Comparison of ENCODE assay signal across 22 cellular contexts in genomic region chr2:9602412-9602811, GRCh38. TPM values are rescaled to one million over a fixed set of nuclear protein-coding genes. Genes with fewer than 3 reads are reported as not detected.
DNase-seq lines count a peak whose midpoint lies in the region; ATAC-seq, FAIRE-seq and TF ChIP-seq lines count a peak whose summit lies in the region.
"Had no signal": no experiment of that assay in that cellular context is flagged by ENCODE, and none has a peak within 500 bp of the region (broad histone marks: within the 10 kb centered on the region; RNA-seq: fewer than 3 reads in every experiment).

No MANE protein-coding gene starts in this region.

- H2BK12ac ChIP-seq in trophoblast cell (ENCODE audit: low read length), result no peak overlapping the region

- DNase-seq in activated CD4-positive, alpha-beta memory T cell treated with anti-CD3 and anti-CD28 coated beads for 36 hours, result no peak
- DNase-seq in activated CD4-positive, alpha-beta memory T cell treated with anti-CD3 and anti-CD28 coated beads, Interleukin-2, amount 10 ng/mL, durations not matched to agents 7 days and 5 days, result no peak
- no peak for DNase-seq in HepG2 (ENCODE audit: low spot score)
- no peak for DNase-seq in right lobe of liver
- no peak for DNase-seq in trophoblast cell
- no peak for DNase-seq in activated CD4-positive, alpha-beta T cell treated with anti-CD3 and anti-CD28 coated beads for 36 hours
- DNase-seq: ACHN; BE2C; Caco-2; Calu3; CD4-positive, alpha-beta T cell; CD8-positive, alpha-beta T cell; DMS79 treated with DMSO at 0.1 percent for 48 hours; GF-D8 had no signal

- POLR2A ChIA-PET in activated CD4-positive, alpha-beta memory T cell treated with anti-CD3 and anti-CD28 coated beads for 36 hours (lab: Charles Lee), result interaction anchor here (1.3 kb wide), 1 partner anchor 47 kb away, joined by 3 read pairs; the partner anchor contains the start of gene ADAM17
- POLR2A ChIA-PET in activated CD4-positive, alpha-beta memory T cell treated with anti-CD3 and anti-CD28 coated beads, Interleukin-2, amount 10 ng/mL, durations not matched to agents 7 days and 5 days (lab: Charles Lee), result interaction anchor here (0.6 to 1.7 kb wide), 4 partner anchors 17 to 178 kb away, joined by 3 to 5 read pairs (median 4); no protein-coding TSS in a partner anchor
- POLR2A ChIA-PET in HepG2 (lab: Yijun Ruan, JAX), result interaction anchor here (1.4 to 1.8 kb wide), 2 partner anchors 27 to 29 kb away, joined by 3 to 5 read pairs; partner anchors contain the start of gene YWHAQ
- POLR2A ChIA-PET in activated CD4-positive, alpha-beta T cell treated with anti-CD3 and anti-CD28 coated beads for 36 hours (lab: Charles Lee), result no interaction called here

- no peak overlapping the region for H4K12ac ChIP-seq in trophoblast cell (ENCODE audit: low read depth, low read length)

- WGBS in HepG2 (ENCODE audit: low lambda C conversion rate), result 85% methylated on average over 3 of the region's 3 CpGs
- WGBS in right lobe of liver (ENCODE audit: insufficient coverage, low coverage, low lambda C conversion rate, missing lambda C conversion rate), result 96% methylated on average over 3 of the region's 3 CpGs
- WGBS in trophoblast cell (ENCODE audit: extremely low coverage, insufficient coverage, insufficient read length), result no CpG with 5 or more reads among the region's 3 CpGs

- peaks cover 22% of the 10 kb centered on the region for H3K9me3 Mint-ChIP-seq in activated CD4-positive, alpha-beta memory T cell treated with anti-CD3 and anti-CD28 coated beads for 36 hours
- H3K9me3 Mint-ChIP-seq in activated CD4-positive, alpha-beta memory T cell treated with anti-CD3 and anti-CD28 coated beads, Interleukin-2, amount 10 ng/mL, durations not matched to agents 7 days and 5 days, result peaks cover 14% of the 10 kb centered on the region
- H3K9me3 Mint-ChIP-seq in activated CD4-positive, alpha-beta T cell treated with anti-CD3 and anti-CD28 coated beads for 36 hours (ENCODE audit: low read depth), result peaks cover 23% of the 10 kb centered on the region

- TF ChIP-seq EP300 in HepG2 (IDR thresholded peaks at IDR 0.05; ENCODE audit: low read depth in 2 of 2, low read length in 2 of 2) (no peak), HepG2 (CRISPR knock-in tag; IDR thresholded peaks at IDR 0.05; ENCODE audit: borderline replicate concordance) (no peak)

- peaks cover 58% of the 10 kb centered on the region for H3K4me1 Mint-ChIP-seq in activated CD4-positive, alpha-beta memory T cell treated with anti-CD3 and anti-CD28 coated beads for 36 hours (ENCODE audit: low read depth)
- peaks cover 31% of the 10 kb centered on the region for H3K4me1 Mint-ChIP-seq in activated CD4-positive, alpha-beta memory T cell treated with anti-CD3 and anti-CD28 coated beads, Interleukin-2, amount 10 ng/mL, durations not matched to agents 7 days and 5 days
- H3K4me1 Mint-ChIP-seq in activated CD4-positive, alpha-beta T cell treated with anti-CD3 and anti-CD28 coated beads for 36 hours, result peaks cover 60% of the 10 kb centered on the region

- peak overlapping the region; percentile 33 for H3K27ac Mint-ChIP-seq in activated CD4-positive, alpha-beta memory T cell treated with anti-CD3 and anti-CD28 coated beads for 36 hours
- no peak overlapping the region for H3K27ac Mint-ChIP-seq in activated CD4-positive, alpha-beta memory T cell treated with anti-CD3 and anti-CD28 coated beads, Interleukin-2, amount 10 ng/mL, durations not matched to agents 7 days and 5 days
- no peak overlapping the region for H3K27ac Mint-ChIP-seq in activated CD4-positive, alpha-beta T cell treated with anti-CD3 and anti-CD28 coated beads for 36 hours
- H3K27ac Mint-ChIP-seq: CD4-positive, alpha-beta T cell; CD8-positive, alpha-beta T cell had no signal

- TF ChIP-seq POLR2A in HepG2 (IDR thresholded peaks at IDR 0.05; ENCODE audit: insufficient read depth in 1 of 2, low read depth in 2 of 2, low read length in 2 of 2) (no peak), right lobe of liver (IDR thresholded peaks at IDR 0.05) (no peak)

- H3K9ac ChIP-seq in HepG2 (ENCODE audit: insufficient read depth, low read depth, low read length), result no peak overlapping the region
- no peak overlapping the region for H3K9ac ChIP-seq in trophoblast cell (ENCODE audit: low read length)
- H3K9ac ChIP-seq: BLaER1 treated with 17β-estradiol and CSF1 and Interleukin-3, amounts not matched to agents 10 nM and 100 nM had no signal

- CTCF ChIA-PET in activated CD4-positive, alpha-beta memory T cell treated with anti-CD3 and anti-CD28 coated beads for 36 hours (lab: Charles Lee), result interaction anchor here (0.6 to 0.7 kb wide), 2 partner anchors 60 to 81 kb away, joined by 3 read pairs; no protein-coding TSS in a partner anchor
- CTCF ChIA-PET in activated CD4-positive, alpha-beta memory T cell treated with anti-CD3 and anti-CD28 coated beads, Interleukin-2, amount 10 ng/mL, durations not matched to agents 7 days and 5 days (lab: Charles Lee), result interaction anchor here (0.7 to 1.6 kb wide), 3 partner anchors 17 to 198 kb away, joined by 3 to 4 read pairs (median 3); no protein-coding TSS in a partner anchor
- CTCF ChIA-PET in HepG2 (lab: Yijun Ruan, JAX; ENCODE audit: low intra/inter-chr PET ratio, low total read pairs), result no interaction called here
- CTCF ChIA-PET in activated CD4-positive, alpha-beta T cell treated with anti-CD3 and anti-CD28 coated beads for 36 hours (lab: Charles Lee), result interaction anchor here (0.7 to 0.9 kb wide), 2 partner anchors 15 to 48 kb away, joined by 3 to 5 read pairs; no protein-coding TSS in a partner anchor

- H3K27me3 Mint-ChIP-seq in activated CD4-positive, alpha-beta memory T cell treated with anti-CD3 and anti-CD28 coated beads for 36 hours, result no peaks in the 10 kb centered on the region
- no peaks in the 10 kb centered on the region for H3K27me3 Mint-ChIP-seq in activated CD4-positive, alpha-beta memory T cell treated with anti-CD3 and anti-CD28 coated beads, Interleukin-2, amount 10 ng/mL, durations not matched to agents 7 days and 5 days
- H3K27me3 Mint-ChIP-seq in activated CD4-positive, alpha-beta T cell treated with anti-CD3 and anti-CD28 coated beads for 36 hours, result no peaks in the 10 kb centered on the region
- H3K27me3 Mint-ChIP-seq: CD4-positive, alpha-beta T cell had no signal

- H2AFZ ChIP-seq in HepG2 (ENCODE audit: low read length) (no peak overlapping the region), trophoblast cell (ENCODE audit: insufficient read depth, low read length, poor library complexity) (no peak overlapping the region)

- H2AK5ac ChIP-seq in trophoblast cell (ENCODE audit: low read length), result no peak overlapping the region

- H3K4me2 ChIP-seq in HepG2 (ENCODE audit: low read depth, low read length) (no peak overlapping the region; the same call in 1 of the 2 replicates), trophoblast cell (ENCODE audit: low read length) (no peak overlapping the region)
- H3K4me2 ChIP-seq: A549; BLaER1 treated with 17β-estradiol and CSF1 and Interleukin-3, amounts not matched to agents 10 nM and 100 nM had no signal

- no TSS peak for BruUV-seq in HepG2 (replicated peaks; lab: Mats Ljungman, UMichigan)

- H4K8ac ChIP-seq in trophoblast cell (ENCODE audit: low read depth, low read length), result no peak overlapping the region

- no peak for FAIRE-seq in HepG2 (lab: Jason Lieb, UNC)
- FAIRE-seq: A549, D721Med, G401.6, GM12891, GM19239 had no signal

- peak; percentile 58 for ATAC-seq in HepG2
- ATAC-seq in right lobe of liver, result no peak
- no peak for ATAC-seq in activated CD4-positive, alpha-beta T cell treated with anti-CD3 and anti-CD28 coated beads for 36 hours
- ATAC-seq: A549; CD8-positive, alpha-beta T cell had no signal

- no peak overlapping the region for H3K23ac ChIP-seq in trophoblast cell (ENCODE audit: low read length)

- in situ Hi-C loops in HepG2 (cut with HindIII; ENCODE audit: extremely low pct_ligation_motif_present, low pct_unique_long_range_greater_than_20kb), result no loop called here

- no peak overlapping the region for H4K91ac ChIP-seq in trophoblast cell (ENCODE audit: low read depth, low read length)

- no peak for TF ChIP-seq RAD21 in HepG2 (CRISPR knock-in tag; IDR thresholded peaks at IDR 0.05)

- intact Hi-C loops in activated CD4-positive, alpha-beta memory T cell treated with anti-CD3 and anti-CD28 coated beads for 36 hours (cut with micrococcal nuclease), result no loop called here
- intact Hi-C loops in HepG2 (cut with micrococcal nuclease; ENCODE audit: unreplicated experiment) (no loop called here), right lobe of liver (cut with DNase I) (no loop called here)
- intact Hi-C loops in activated CD4-positive, alpha-beta T cell treated with anti-CD3 and anti-CD28 coated beads for 36 hours (cut with DNase I, micrococcal nuclease), result no loop called here

- H3K79me1 ChIP-seq in trophoblast cell (ENCODE audit: low read length), result no peaks in the 10 kb centered on the region

- H3K4me1 ChIP-seq in HepG2 (ENCODE audit: insufficient read depth, low read length), result peaks cover 36% of the 10 kb centered on the region
- H3K4me1 ChIP-seq in right lobe of liver, result no peaks in the 10 kb centered on the region
- no peaks in the 10 kb centered on the region for H3K4me1 ChIP-seq in trophoblast cell (ENCODE audit: control insufficient read depth in 1 of 2, insufficient read depth in 2 of 2, low read length in 2 of 2)
- H3K4me1 ChIP-seq: BE2C, Caco-2 had no signal

- peak overlapping the region; percentile 81 for H3K4ac ChIP-seq in trophoblast cell (ENCODE audit: low read depth, low read length)

- H3K4me3 ChIP-seq in HepG2 (replicated peaks in 1 of 3; ENCODE audit: insufficient read depth in 1 of 3, low read depth in 2 of 3, low read length in 3 of 3) (no peak overlapping the region), right lobe of liver (no peak overlapping the region), trophoblast cell (ENCODE audit: low read depth, low read length) (no peak overlapping the region)
- H3K4me3 ChIP-seq: A549 had no signal

- H3K36me3 ChIP-seq in HepG2 (replicated peaks in 1 of 2; ENCODE audit: control insufficient read depth in 1 of 2, insufficient read depth in 2 of 2, low read length in 2 of 2) (peaks cover 13 to 28% of the 10 kb centered on the region in 2 experiments), right lobe of liver (peaks cover 0 to 8% (median under 1%) of the 10 kb centered on the region in 4 donors), trophoblast cell (ENCODE audit: control insufficient read depth in 1 of 2, insufficient read depth in 2 of 2, low read length in 2 of 2) (peaks cover 12% of the 10 kb centered on the region in 2 experiments)

- H3K79me2 ChIP-seq in HepG2 (ENCODE audit: insufficient read depth, low read length) (peaks cover 91% of the 10 kb centered on the region), trophoblast cell (ENCODE audit: control insufficient read depth, insufficient read depth, low read length, poor library complexity) (peaks cover 16% of the 10 kb centered on the region)

- H3K9me3 ChIP-seq in HepG2 (ENCODE audit: low read length), result peaks cover 14% of the 10 kb centered on the region; the same call in 1 of the 2 replicates
- peaks cover 0 to 12% (median 3%) of the 10 kb centered on the region in 4 donors for H3K9me3 ChIP-seq in right lobe of liver
- no peaks in the 10 kb centered on the region for H3K9me3 ChIP-seq in trophoblast cell (ENCODE audit: insufficient read depth, low read depth, low read length)
- H3K9me3 ChIP-seq: Caco-2 had no signal

- peaks cover 56% of the 10 kb centered on the region for H3K36me3 Mint-ChIP-seq in activated CD4-positive, alpha-beta memory T cell treated with anti-CD3 and anti-CD28 coated beads for 36 hours
- peaks cover 79% of the 10 kb centered on the region for H3K36me3 Mint-ChIP-seq in activated CD4-positive, alpha-beta memory T cell treated with anti-CD3 and anti-CD28 coated beads, Interleukin-2, amount 10 ng/mL, durations not matched to agents 7 days and 5 days (ENCODE audit: low read depth)
- H3K36me3 Mint-ChIP-seq in activated CD4-positive, alpha-beta T cell treated with anti-CD3 and anti-CD28 coated beads for 36 hours (ENCODE audit: low read depth), result peaks cover 72% of the 10 kb centered on the region

- no peak overlapping the region for H2BK120ac ChIP-seq in trophoblast cell (ENCODE audit: insufficient read depth, low read length, poor library complexity)

- TF ChIP-seq CTCF in HepG2 (CRISPR knock-in tag; IDR thresholded peaks at IDR 0.05), result no peak
- no peak for TF ChIP-seq CTCF in right lobe of liver (IDR thresholded peaks at IDR 0.05)

- no peak overlapping the region for H3K14ac ChIP-seq in trophoblast cell (ENCODE audit: low read length)

- H3K27ac ChIP-seq in HepG2 (ENCODE audit: extremely low read length, insufficient read depth, low read length) (no peak overlapping the region), right lobe of liver (no peak overlapping the region), trophoblast cell (ENCODE audit: low read depth, low read length) (no peak overlapping the region)
- H3K27ac ChIP-seq: 22Rv1; A549; BLaER1 treated with 17β-estradiol and CSF1 and Interleukin-3, amounts not matched to agents 10 nM and 100 nM; C4-2B had no signal

- no peak overlapping the region for H3K18ac ChIP-seq in trophoblast cell (ENCODE audit: low read length)

- H3K4me3 Mint-ChIP-seq in activated CD4-positive, alpha-beta memory T cell treated with anti-CD3 and anti-CD28 coated beads for 36 hours, result no peak overlapping the region
- no peak overlapping the region for H3K4me3 Mint-ChIP-seq in activated CD4-positive, alpha-beta memory T cell treated with anti-CD3 and anti-CD28 coated beads, Interleukin-2, amount 10 ng/mL, durations not matched to agents 7 days and 5 days
- H3K4me3 Mint-ChIP-seq in activated CD4-positive, alpha-beta T cell treated with anti-CD3 and anti-CD28 coated beads for 36 hours, result no peak overlapping the region
- H3K4me3 Mint-ChIP-seq: CD4-positive, alpha-beta T cell; CD8-positive, alpha-beta T cell had no signal

- H4K20me1 ChIP-seq in HepG2 (ENCODE audit: insufficient read depth, low read length), result peaks cover 22% of the 10 kb centered on the region

- no peak overlapping the region for H2BK5ac ChIP-seq in trophoblast cell (ENCODE audit: low read depth, low read length, poor library complexity)

- no peaks in the 10 kb centered on the region for H3K27me3 ChIP-seq in HepG2 (ENCODE audit: control insufficient read depth in 1 of 2, insufficient read depth in 2 of 2, low read length in 2 of 2)
- H3K27me3 ChIP-seq in right lobe of liver, result no peaks in the 10 kb centered on the region
- H3K27me3 ChIP-seq in trophoblast cell (ENCODE audit: insufficient read depth, low read length), result no peaks in the 10 kb centered on the region
- H3K27me3 ChIP-seq: BE2C; BLaER1 treated with 17β-estradiol and CSF1 and Interleukin-3, amounts not matched to agents 10 nM and 100 nM had no signal

RNA-seq across cellular contexts. Expression of gene YWHAQ, which starts 28.4 kb away (rescaled TPM):
- total RNA-seq in activated CD4-positive, alpha-beta memory T cell treated with anti-CD3 and anti-CD28 coated beads for 36 hours, result 100 to 1,000 TPM; 495 to 541 TPM
- total RNA-seq in activated CD4-positive, alpha-beta memory T cell treated with anti-CD3 and anti-CD28 coated beads, Interleukin-2, amount 10 ng/mL, durations not matched to agents 7 days and 5 days, result 100 to 1,000 TPM; 335 to 351 TPM
- 304 and 420 TPM in 2 replicates for total RNA-seq in HepG2 (2016; rRNA removed; fragmentation: Illumina TruSeq; extraction: Trizol)
- 64.2 and 66.4 TPM in 2 replicates for total RNA-seq in HepG2 (2016; cell fraction: cytosol; rRNA removed; fragmentation: Illumina TruSeq; extraction: Trizol; ENCODE audit: low read depth)
- 302 and 406 TPM in 2 replicates for total RNA-seq in HepG2 (2016; cell fraction: insoluble cytoplasmic fraction; rRNA removed; fragmentation: Illumina TruSeq; extraction: Trizol)
- total RNA-seq in HepG2 (2016; cell fraction: membrane; rRNA removed; fragmentation: Illumina TruSeq; extraction: Trizol), result 208 and 219 TPM in 2 replicates
- total RNA-seq in HepG2 (2016; cell fraction: nucleus; rRNA removed; fragmentation: Illumina TruSeq; extraction: Trizol), result 152 and 166 TPM in 2 replicates
- polyA plus RNA-seq in HepG2 (2011; rRNA removed), result 117 and 160 TPM in 2 replicates
- polyA plus RNA-seq in HepG2 (2011; cell fraction: cytosol; rRNA removed), result 91.4 and 117 TPM in 2 replicates
- 36.4 and 39.0 TPM in 2 replicates for polyA plus RNA-seq in HepG2 (2011; cell fraction: nucleus; rRNA removed)
- 175 and 244 TPM in 2 replicates for polyA plus RNA-seq in HepG2 (2012)
- polyA plus RNA-seq in HepG2 (2016; cell fraction: cytosol; fragmentation: Illumina TruSeq; extraction: Trizol; ENCODE audit: low read depth), result 94.8 and 102 TPM in 2 replicates
- polyA plus RNA-seq in HepG2 (2016; cell fraction: insoluble cytoplasmic fraction; fragmentation: Illumina TruSeq; extraction: Trizol; ENCODE audit: low read depth), result 521 and 530 TPM in 2 replicates
- polyA plus RNA-seq in HepG2 (2016; cell fraction: membrane; fragmentation: Illumina TruSeq; extraction: Trizol; ENCODE audit: low read depth), result 200 and 214 TPM in 2 replicates
- polyA plus RNA-seq in HepG2 (2016; cell fraction: nucleus; fragmentation: Illumina TruSeq; extraction: Trizol; ENCODE audit: insufficient read depth, low read depth), result 187 and 192 TPM in 2 replicates
- 120 and 167 TPM in 2 replicates for polyA minus RNA-seq in HepG2 (2011; rRNA and poly(A)+ RNA removed; ENCODE audit: low replicate concordance)
- polyA minus RNA-seq in HepG2 (2011; cell fraction: cytosol; rRNA and poly(A)+ RNA removed), result 164 and 178 TPM in 2 replicates
- polyA minus RNA-seq in HepG2 (2011; cell fraction: nucleus; rRNA and poly(A)+ RNA removed), result 73.9 and 82.2 TPM in 2 replicates
- total RNA-seq in right lobe of liver, result 100 to 1,000 TPM in 1 of 6 experiments, 10 to 100 TPM in 5; 70.4 to 105 (median 84.2) TPM
- polyA plus RNA-seq in trophoblast cell (2013), result 327 and 332 TPM in 2 replicates
- 100 to 1,000 TPM; 370 to 508 TPM for total RNA-seq in activated CD4-positive, alpha-beta T cell treated with anti-CD3 and anti-CD28 coated beads for 36 hours

RNA-seq across cellular contexts. Expression of gene ADAM17, which starts 46.8 kb away (rescaled TPM):
- 10 to 100 TPM; 24.0 to 24.7 TPM for total RNA-seq in activated CD4-positive, alpha-beta memory T cell treated with anti-CD3 and anti-CD28 coated beads for 36 hours
- 10 to 100 TPM; 28.9 to 31.0 TPM for total RNA-seq in activated CD4-positive, alpha-beta memory T cell treated with anti-CD3 and anti-CD28 coated beads, Interleukin-2, amount 10 ng/mL, durations not matched to agents 7 days and 5 days
- 18.5 and 33.4 TPM in 2 replicates for total RNA-seq in HepG2 (2016; rRNA removed; fragmentation: Illumina TruSeq; extraction: Trizol)
- total RNA-seq in HepG2 (2016; cell fraction: cytosol; rRNA removed; fragmentation: Illumina TruSeq; extraction: Trizol; ENCODE audit: low read depth), result 10.8 TPM in 2 replicates
- total RNA-seq in HepG2 (2016; cell fraction: insoluble cytoplasmic fraction; rRNA removed; fragmentation: Illumina TruSeq; extraction: Trizol), result 17.9 and 33.4 TPM in 2 replicates
- 9.7 and 11.1 TPM in 2 replicates for total RNA-seq in HepG2 (2016; cell fraction: membrane; rRNA removed; fragmentation: Illumina TruSeq; extraction: Trizol)
- total RNA-seq in HepG2 (2016; cell fraction: nucleus; rRNA removed; fragmentation: Illumina TruSeq; extraction: Trizol), result 38.0 and 48.8 TPM in 2 replicates
- 6.5 and 8.3 TPM in 2 replicates for polyA plus RNA-seq in HepG2 (2011; rRNA removed)
- polyA plus RNA-seq in HepG2 (2011; cell fraction: cytosol; rRNA removed), result 5.1 and 5.6 TPM in 2 replicates
- 8.8 and 9.4 TPM in 2 replicates for polyA plus RNA-seq in HepG2 (2011; cell fraction: nucleus; rRNA removed)
- polyA plus RNA-seq in HepG2 (2012), result 17.9 and 24.2 TPM in 2 replicates
- 0.97 and 1.1 TPM in 2 replicates for polyA plus RNA-seq in HepG2 (2016; cell fraction: cytosol; fragmentation: Illumina TruSeq; extraction: Trizol; ENCODE audit: low read depth)
- polyA plus RNA-seq in HepG2 (2016; cell fraction: insoluble cytoplasmic fraction; fragmentation: Illumina TruSeq; extraction: Trizol; ENCODE audit: low read depth), result 9.7 and 10.5 TPM in 2 replicates
- polyA plus RNA-seq in HepG2 (2016; cell fraction: membrane; fragmentation: Illumina TruSeq; extraction: Trizol; ENCODE audit: low read depth), result 2.6 and 3.0 TPM in 2 replicates
- 34.9 and 37.9 TPM in 2 replicates for polyA plus RNA-seq in HepG2 (2016; cell fraction: nucleus; fragmentation: Illumina TruSeq; extraction: Trizol; ENCODE audit: insufficient read depth, low read depth)
- polyA minus RNA-seq in HepG2 (2011; rRNA and poly(A)+ RNA removed; ENCODE audit: low replicate concordance), result 12.1 and 17.0 TPM in 2 replicates
- 6.2 and 8.7 TPM in 2 replicates for polyA minus RNA-seq in HepG2 (2011; cell fraction: cytosol; rRNA and poly(A)+ RNA removed)
- polyA minus RNA-seq in HepG2 (2011; cell fraction: nucleus; rRNA and poly(A)+ RNA removed), result 31.7 and 39.2 TPM in 2 replicates
- 10 to 100 TPM in 1 of 6 experiments, 1 to 10 TPM in 5; 5.1 to 11.7 (median 6.6) TPM for total RNA-seq in right lobe of liver
- 33.7 and 34.1 TPM in 2 replicates for polyA plus RNA-seq in trophoblast cell (2013)
- 10 to 100 TPM; 20.2 to 23.1 TPM for total RNA-seq in activated CD4-positive, alpha-beta T cell treated with anti-CD3 and anti-CD28 coated beads for 36 hours
